ENCODE assay signal across 15 cellular contexts in the genomic region with DNA sequence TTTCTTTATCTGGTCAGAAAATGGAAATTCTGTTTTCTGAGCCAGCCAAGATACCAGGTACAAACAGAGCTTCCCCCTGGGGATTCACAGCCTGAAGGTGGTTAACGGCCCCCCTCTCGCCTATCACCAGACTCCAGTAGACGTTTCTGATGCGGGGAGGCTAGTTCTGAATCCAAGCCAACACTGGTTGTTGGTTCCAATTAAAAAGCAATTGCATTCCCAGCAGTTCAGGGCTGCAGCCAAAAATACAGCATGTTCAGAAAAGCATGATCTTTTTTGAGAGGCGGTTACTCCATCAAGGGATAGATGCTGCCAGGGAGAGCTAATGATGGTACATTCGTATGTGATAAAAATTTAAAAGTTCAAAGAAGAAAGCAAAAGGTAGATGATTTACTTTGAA.
DNase-seq lines count a peak whose midpoint lies in the region; ATAC-seq and TF ChIP-seq lines count a peak whose summit lies in the region.
"Had no signal": no experiment of that assay in that cellular context is flagged by ENCODE, and none has a peak within 500 bp of the region (broad histone marks: within the 10 kb centered on the region; RNA-seq: fewer than 3 reads in every experiment).

No MANE protein-coding gene starts in this region.

- no peak overlapping the region for H3K9ac ChIP-seq in HUES64 (ENCODE audit: low read depth, low read length)

- H3K36me3 ChIP-seq in HUES64 (ENCODE audit: insufficient read depth, low read length) (no peaks in the 10 kb centered on the region), heart right ventricle (no peaks in the 10 kb centered on the region), sigmoid colon (no peaks in the 10 kb centered on the region)

- H3K27me3 ChIP-seq in HUES64 (ENCODE audit: insufficient read depth, low read length) (no peaks in the 10 kb centered on the region), heart right ventricle (no peaks in the 10 kb centered on the region), sigmoid colon (no peaks in the 10 kb centered on the region)

- H3K9me3 ChIP-seq in HUES64 (ENCODE audit: insufficient read depth, low read depth, low read length) (no peaks in the 10 kb centered on the region), heart right ventricle (peaks cover 0 to 7% (median 0%) of the 10 kb centered on the region in 11 donors), sigmoid colon (peaks cover 0 to 3% (median 1%) of the 10 kb centered on the region in 4 donors)

- CTCF ChIA-PET in RWPE1 (lab: Yijun Ruan, JAX) = interaction anchor here (0.6 kb wide), 1 partner anchor 15 kb away, joined by 4 read pairs; no protein-coding TSS in a partner anchor

- no peak for TF ChIP-seq POLR2A in sigmoid colon (IDR thresholded peaks at IDR 0.05)

- POLR2A ChIA-PET in RWPE1 (lab: Yijun Ruan, JAX; ENCODE audit: low non-redundant PET) = no interaction called here

- no peak for TF ChIP-seq CTCF in astrocyte of the cerebellum (IDR thresholded peaks at IDR 0.05; ENCODE audit: low read depth, low read length, missing control alignments)
- TF ChIP-seq CTCF in heart right ventricle (IDR thresholded peaks at IDR 0.05) = no peak
- no peak for TF ChIP-seq CTCF in sigmoid colon (IDR thresholded peaks at IDR 0.05)
- no peak for TF ChIP-seq CTCF in RWPE1 (conservative IDR thresholded peaks at IDR 0.05; ENCODE audit: low read depth)

- H3K4me3 ChIP-seq in HUES64 (ENCODE audit: low read length) (no peak overlapping the region), astrocyte of the cerebellum (ENCODE audit: low read depth, low read length) (no peak overlapping the region), heart right ventricle (no peak overlapping the region), sigmoid colon (peak overlapping the region in 1 of 4 donors; percentile 2)

- 77% methylated on average over 6 of the region's 6 CpGs for WGBS in HUES64
- WGBS in heart right ventricle, 2 donors = 10 to 16% methylated on average over 6 of the region's 6 CpGs
- 52 to 65% methylated on average over 6 of the region's 6 CpGs for WGBS in sigmoid colon, 2 donors

- peak overlapping the region; percentile 8; the same call in 1 of the 2 replicates for H3K27ac ChIP-seq in HUES64 (ENCODE audit: low read depth, low read length)
- peak overlapping the region in 8 of 10 donors; percentile 20 to 85 (median 79) for H3K27ac ChIP-seq in heart right ventricle
- H3K27ac ChIP-seq in sigmoid colon = peak overlapping the region; percentile 17 to 67 (median 54)
- H3K27ac ChIP-seq in RWPE1 = no peak overlapping the region

- TF ChIP-seq EP300 in sigmoid colon (IDR thresholded peaks at IDR 0.05) = no peak

- H3K4me1 ChIP-seq in HUES64 (ENCODE audit: insufficient read depth, low read length) (peaks cover 28% of the 10 kb centered on the region), heart right ventricle (peaks cover 0 to 33% (median 14%) of the 10 kb centered on the region in 9 donors), sigmoid colon (peaks cover 0 to 37% (median 28%) of the 10 kb centered on the region in 4 donors)

- DNase-seq in astrocyte of the cerebellum (ENCODE audit: low read depth) (peak; percentile 50), heart right ventricle (peak in 1 of 2 donors; percentile 28), sigmoid colon (no peak), RWPE1 (ENCODE audit: low spot score) (no peak)
- DNase-seq: activated CD4-positive, alpha-beta T cell treated with anti-CD3 and anti-CD28 coated beads, Interleukin-2, amount 10 ng/mL, durations not matched to agents 7 days and 5 days; activated naive CD8-positive, alpha-beta T cell treated with anti-CD3 and anti-CD28 coated beads for 36 hours; erythroblast; hippocampal formation; left colon; naive B cell; stimulated activated CD4-positive, alpha-beta T cell treated with anti-CD3 and anti-CD28 coated beads, Interleukin-4, amount 100 ng/mL, for 4 hours had no signal

- ATAC-seq in heart right ventricle = peak in 5 of 8 donors; percentile 18 to 76 (median 53)
- ATAC-seq in HG03108 (IDR thresholded peaks at IDR 0.05; ENCODE audit: unreplicated experiment) = no peak
- no peak for ATAC-seq in GM21723 (IDR thresholded peaks at IDR 0.05; ENCODE audit: unreplicated experiment)
- no peak for ATAC-seq in GM21786 (IDR thresholded peaks at IDR 0.05; ENCODE audit: unreplicated experiment)
- ATAC-seq: left colon had no signal

- in situ Hi-C loops in astrocyte of the cerebellum (cut with HindIII; ENCODE audit: low sequenced_read_pairs) = no loop called here

- intact Hi-C loops in heart right ventricle (cut with DNase I) (loop anchor here in 1 of 10 donors (10.0 kb wide), 1 partner anchor 348 kb away; no protein-coding TSS in a partner anchor), sigmoid colon (cut with DNase I) (no loop called here)

Comparison
In these comparisons a context has a peak if more than half of its experiments do, and no peak if none do; other contexts are left out.
1. ATAC-seq: peak in heart right ventricle (5 of 8); none in HG03108 (single experiment), GM21723 (single experiment) and GM21786 (single experiment).